Comparison of ENCODE assay signal across 8 cellular contexts in the genomic region with DNA sequence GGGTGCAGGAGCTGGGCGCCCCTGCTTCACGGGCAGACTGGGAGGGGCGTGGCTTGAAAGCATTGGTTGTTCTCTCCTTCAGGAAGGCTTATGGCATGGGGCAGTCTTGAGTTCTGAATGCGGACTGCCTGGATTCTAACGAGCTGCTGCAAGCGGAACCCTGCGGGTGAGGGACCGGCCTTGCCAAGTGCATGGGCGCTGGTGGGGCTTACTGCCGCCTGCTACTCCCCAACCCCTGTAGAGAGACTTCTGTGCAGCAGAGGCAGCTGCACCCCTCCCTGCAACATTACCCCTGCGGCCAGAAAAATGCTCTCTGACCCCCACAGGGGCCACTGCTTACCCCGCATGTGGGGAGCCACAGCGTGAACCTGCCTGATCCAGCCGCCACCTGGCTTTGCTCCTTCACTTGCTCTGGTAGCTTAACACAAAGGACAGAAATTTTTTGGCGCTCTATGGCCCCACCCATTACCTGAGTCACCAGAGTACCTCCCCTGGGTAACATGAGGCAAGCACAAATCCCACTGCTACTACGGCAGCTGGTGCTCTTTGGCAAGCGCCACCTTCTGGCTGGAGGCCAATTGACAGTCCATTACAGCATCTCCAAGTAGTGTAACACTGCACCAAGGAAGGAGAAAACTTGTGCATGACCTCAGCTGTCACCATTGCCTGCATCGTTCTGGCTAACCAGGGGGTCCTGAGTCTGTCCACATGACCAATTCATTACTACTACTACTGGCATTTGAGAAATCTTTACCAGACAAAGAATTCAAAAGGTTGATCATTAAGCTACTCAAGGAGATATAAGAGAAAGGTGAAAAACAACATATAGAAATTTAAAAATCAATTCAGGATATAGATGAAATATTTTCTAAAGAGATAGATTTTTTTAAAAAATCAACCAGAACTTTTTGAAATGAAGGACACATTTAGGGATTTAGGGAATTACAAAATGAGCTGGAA. TPM values are rescaled to one million over a fixed set of nuclear protein-coding genes. Genes with fewer than 3 reads are reported as not detected.
A peak's percentile ranks its signal among the peaks of the same experiment; 100 is the strongest.
DNase-seq lines count a peak whose midpoint lies in the region; ATAC-seq, FAIRE-seq and TF ChIP-seq lines count a peak whose summit lies in the region.

No MANE protein-coding gene starts in this region.

- POLR2A ChIA-PET in A549 (lab: Yijun Ruan, JAX), result interaction anchor here (0.7 to 1.4 kb wide), 12 partner anchors 23 to 369 kb away, joined by 3 to 7 read pairs (median 4); a partner anchor contains a TSS
- POLR2A ChIA-PET in activated CD8-positive, alpha-beta T cell treated with anti-CD3 and anti-CD28 coated beads for 36 hours (lab: Charles Lee), result interaction anchor here (0.6 to 1.4 kb wide), 9 partner anchors 9 to 362 kb away, joined by 3 to 5 read pairs (median 3); no protein-coding TSS in a partner anchor

- H3K4me1 Mint-ChIP-seq in activated CD8-positive, alpha-beta T cell treated with anti-CD3 and anti-CD28 coated beads for 36 hours (ENCODE audit: low read depth), result peaks cover 5% of the 10 kb centered on the region

- no peaks in the 10 kb centered on the region for H3K4me1 ChIP-seq in A549
- peaks cover 10% of the 10 kb centered on the region for H3K4me1 ChIP-seq in effector memory CD4-positive, alpha-beta T cell (ENCODE audit: control insufficient read depth, insufficient read depth, low read length, poor library complexity, severe bottlenecking)
- H3K4me1 ChIP-seq in mesenchymal stem cell (ENCODE audit: control insufficient read depth, insufficient read depth, low read depth, low read length), result peaks cover 9% of the 10 kb centered on the region

- no peaks in the 10 kb centered on the region for H3K27me3 ChIP-seq in effector memory CD4-positive, alpha-beta T cell (replicated peaks; ENCODE audit: control insufficient read depth, insufficient read depth, low read length, poor library complexity, severe bottlenecking)
- H3K27me3 ChIP-seq in mesenchymal stem cell (ENCODE audit: control insufficient read depth in 1 of 2, insufficient read depth in 1 of 2, low read length in 2 of 2), result no peaks in the 10 kb centered on the region

- H3K27ac ChIP-seq in A549 (peak overlapping the region; percentile 80 to 93), mesenchymal stem cell (ENCODE audit: low read length, poor library complexity, severe bottlenecking) (peak overlapping the region; percentile 88)
- H3K27ac ChIP-seq in effector memory CD4-positive, alpha-beta T cell (ENCODE audit: insufficient read depth, low read length, poor library complexity, severe bottlenecking), result peak overlapping the region; percentile 48

- peak; percentile 95 to 96 for ATAC-seq in A549
- ATAC-seq in GM18861 (IDR thresholded peaks at IDR 0.05; ENCODE audit: unreplicated experiment), result peak; percentile 99
- ATAC-seq in HG03066 (IDR thresholded peaks at IDR 0.05; ENCODE audit: low read depth, unreplicated experiment), result peak; percentile 99
- peak; percentile 99 for ATAC-seq in activated CD8-positive, alpha-beta T cell treated with anti-CD3 and anti-CD28 coated beads for 36 hours

- intact Hi-C loops in activated CD8-positive, alpha-beta T cell treated with anti-CD3 and anti-CD28 coated beads for 36 hours (cut with micrococcal nuclease), result no loop called here

- H3K23ac ChIP-seq in mesenchymal stem cell (ENCODE audit: low read length in 2 of 2), result peak overlapping the region in 1 of 2 experiments; percentile 72

- DNase-seq in A549 (ENCODE audit: low read depth in 1 of 2, low spot score in 1 of 2) (peak; percentile 34 to 91), NCI-H524 treated with DMSO at 0.1 percent for 48 hours (lab: John Stamatoyannopoulos, UW) (peak; percentile 38), mesenchymal stem cell (peak; percentile 90)
- peak; percentile 99 for DNase-seq in activated CD8-positive, alpha-beta T cell treated with anti-CD3 and anti-CD28 coated beads for 36 hours
- peak; percentile 76 to 88 (median 86) for DNase-seq in effector memory CD4-positive, alpha-beta T cell
- peak; percentile 88 for DNase-seq in stimulated activated CD8-positive, alpha-beta memory T cell treated with anti-CD3 and anti-CD28 coated beads, Interleukin-12 subunit alpha, Interleukin-12 subunit beta, amount 100 ng/mL, for 1 hour (ENCODE audit: low read depth)

- peaks cover 24% of the 10 kb centered on the region for H3K27me3 Mint-ChIP-seq in activated CD8-positive, alpha-beta T cell treated with anti-CD3 and anti-CD28 coated beads for 36 hours

- peak; percentile 7 to 15; a peak in 1 of 5 replicates for TF ChIP-seq RAD21 in A549 (conservative IDR thresholded peaks at IDR 0.05 in 1 of 2, IDR thresholded peaks at IDR 0.05 in 1 of 2)

- peak overlapping the region; percentile 66 for H3K4me3 ChIP-seq in A549
- H3K4me3 ChIP-seq in effector memory CD4-positive, alpha-beta T cell (ENCODE audit: insufficient read depth, low read depth, low read length, poor library complexity, severe bottlenecking), result peak overlapping the region; percentile 62
- peak overlapping the region; percentile 75 to 94 for H3K4me3 ChIP-seq in mesenchymal stem cell (ENCODE audit: insufficient read depth in 1 of 2, low read depth in 1 of 2, low read length in 2 of 2)

- peaks cover 1% of the 10 kb centered on the region for H3K9me3 Mint-ChIP-seq in activated CD8-positive, alpha-beta T cell treated with anti-CD3 and anti-CD28 coated beads for 36 hours

- peak overlapping the region; percentile 94 for H2AFZ ChIP-seq in mesenchymal stem cell (ENCODE audit: low read depth, low read length)

- FAIRE-seq in A549 (lab: Jason Lieb, UNC), result no peak

- H3K36me3 Mint-ChIP-seq in activated CD8-positive, alpha-beta T cell treated with anti-CD3 and anti-CD28 coated beads for 36 hours (ENCODE audit: low read depth), result no peaks in the 10 kb centered on the region

- peak overlapping the region; percentile 61 for H2BK5ac ChIP-seq in mesenchymal stem cell (ENCODE audit: low read depth, low read length, poor library complexity, severe bottlenecking)

- H2BK15ac ChIP-seq in mesenchymal stem cell (ENCODE audit: low read depth, poor library complexity, severe bottlenecking), result peak overlapping the region; percentile 63

- H3K27ac Mint-ChIP-seq in activated CD8-positive, alpha-beta T cell treated with anti-CD3 and anti-CD28 coated beads for 36 hours, result peak overlapping the region; percentile 86

- H2AK5ac ChIP-seq in mesenchymal stem cell (ENCODE audit: low read length, severe bottlenecking), result no peak overlapping the region

- peak overlapping the region in 1 of 2 experiments; percentile 92 for H3K14ac ChIP-seq in mesenchymal stem cell (ENCODE audit: low read length in 2 of 2)

- H2BK120ac ChIP-seq in mesenchymal stem cell (ENCODE audit: low read depth, low read length), result no peak overlapping the region

- 40% methylated on average over 13 of the region's 18 CpGs for WGBS in A549 (ENCODE audit: missing lambda C conversion rate)
- 13% methylated on average over 17 of the region's 18 CpGs for WGBS in mesenchymal stem cell

- H3K36me3 ChIP-seq in effector memory CD4-positive, alpha-beta T cell (ENCODE audit: control insufficient read depth, insufficient read depth, low read length), result no peaks in the 10 kb centered on the region
- peaks cover 0 to 2% of the 10 kb centered on the region in 2 experiments for H3K36me3 ChIP-seq in mesenchymal stem cell (ENCODE audit: control insufficient read depth in 1 of 2, insufficient read depth in 2 of 2, low read depth in 1 of 2, low read length in 2 of 2)

- peak; percentile 47 for TF ChIP-seq POLR2A in A549 (IDR thresholded peaks at IDR 0.05; ENCODE audit: low read length)

- CTCF ChIA-PET in A549 (lab: Yijun Ruan, JAX), result interaction anchor here (0.6 to 2.4 kb wide), 17 partner anchors 8 to 506 kb away, joined by 3 to 8 read pairs (median 3); no protein-coding TSS in a partner anchor
- CTCF ChIA-PET in activated CD8-positive, alpha-beta T cell treated with anti-CD3 and anti-CD28 coated beads for 36 hours (lab: Charles Lee), result interaction anchor here (0.6 to 6.1 kb wide), 52 partner anchors 9 to 698 kb away, joined by 3 to 51 read pairs (median 5); no protein-coding TSS in a partner anchor

- H3K4me3 Mint-ChIP-seq in activated CD8-positive, alpha-beta T cell treated with anti-CD3 and anti-CD28 coated beads for 36 hours, result peak overlapping the region; percentile 92

- H2BK12ac ChIP-seq in mesenchymal stem cell (ENCODE audit: low read length in 2 of 2), result peak overlapping the region in 1 of 2 experiments; percentile 70

- peak; percentile 54 for TF ChIP-seq CTCF in A549 (IDR thresholded peaks at IDR 0.05)
- TF ChIP-seq CTCF in activated CD8-positive, alpha-beta T cell treated with anti-CD3 and anti-CD28 coated beads for 36 hours (IDR thresholded peaks at IDR 0.05), result peak; percentile 83

- H3K9me3 ChIP-seq in A549, result peaks cover 19% of the 10 kb centered on the region; the same call in 2 of the 3 replicates
- no peaks in the 10 kb centered on the region for H3K9me3 ChIP-seq in effector memory CD4-positive, alpha-beta T cell (ENCODE audit: control insufficient read depth, low read length)
- no peaks in the 10 kb centered on the region for H3K9me3 ChIP-seq in mesenchymal stem cell (ENCODE audit: control insufficient read depth, low read length)

- H3K4me2 ChIP-seq in A549 (peak overlapping the region; percentile 77), mesenchymal stem cell (ENCODE audit: low read length, poor library complexity, severe bottlenecking) (peak overlapping the region; percentile 91)

- peak overlapping the region; percentile 66 for H3K9ac ChIP-seq in mesenchymal stem cell (ENCODE audit: low read length)

- peak overlapping the region; percentile 74 to 89 for H3K18ac ChIP-seq in mesenchymal stem cell (ENCODE audit: low read depth in 1 of 2, low read length in 2 of 2)

- TF ChIP-seq EP300 in A549 (IDR thresholded peaks at IDR 0.05), result no peak

- H4K8ac ChIP-seq in mesenchymal stem cell (ENCODE audit: low read length), result peak overlapping the region; percentile 97

- peaks cover 13% of the 10 kb centered on the region for H3K79me1 ChIP-seq in mesenchymal stem cell (replicated peaks; ENCODE audit: low read length, poor library complexity, severe bottlenecking)

- peak overlapping the region; percentile 68 for H4K91ac ChIP-seq in mesenchymal stem cell (ENCODE audit: low read length)

- H3K4ac ChIP-seq in mesenchymal stem cell (ENCODE audit: low read depth in 1 of 2, low read length in 2 of 2), result peak overlapping the region; percentile 50 to 54

RNA-seq across cellular contexts. Expression of a gene that starts 35.4 kb away (rescaled TPM):
- 484 and 498 TPM in 2 replicates for polyA plus RNA-seq in A549 (2011; rRNA removed)
- polyA plus RNA-seq in A549 (2012; cell fraction: cytosol; rRNA removed), result 333 and 358 TPM in 2 replicates
- polyA plus RNA-seq in A549 (2012; cell fraction: nucleus; rRNA removed), result 118 and 127 TPM in 2 replicates
- 419 to 437 TPM (median 426 TPM) in 3 replicates for polyA plus RNA-seq in A549 (2017; fragmentation: RNase III; extraction: RNeasy Plus Mini Kit Qiagen cat#74134 plus additional on column Dnase treatment)
- 129 and 132 TPM in 2 replicates for polyA minus RNA-seq in A549 (2011; rRNA and poly(A)+ RNA removed)
- total RNA-seq in activated CD8-positive, alpha-beta T cell treated with anti-CD3 and anti-CD28 coated beads for 36 hours, result 100 to 1,000 TPM; 243 to 264 TPM
- polyA plus RNA-seq in mesenchymal stem cell (2013, experiment 1 of 2), result 460 TPM
- 471 TPM for polyA plus RNA-seq in mesenchymal stem cell (2013, experiment 2 of 2)

RNA-seq across cellular contexts. Expression of a gene that starts 49.7 kb away (rescaled TPM):
- polyA plus RNA-seq in A549 (2011; rRNA removed) (446 and 510 TPM in 2 replicates), A549 (2017; fragmentation: RNase III; extraction: RNeasy Plus Mini Kit Qiagen cat#74134 plus additional on column Dnase treatment) (514 to 544 TPM (median 539 TPM) in 3 replicates)
- polyA plus RNA-seq in A549 (2012; cell fraction: cytosol; rRNA removed), result 183 and 195 TPM in 2 replicates
- polyA plus RNA-seq in A549 (2012; cell fraction: nucleus; rRNA removed), result 75.7 and 105 TPM in 2 replicates
- polyA minus RNA-seq in A549 (2011; rRNA and poly(A)+ RNA removed), result 165 and 202 TPM in 2 replicates
- 100 to 1,000 TPM; 405 to 423 TPM for total RNA-seq in activated CD8-positive, alpha-beta T cell treated with anti-CD3 and anti-CD28 coated beads for 36 hours
- polyA plus RNA-seq in mesenchymal stem cell (2013, experiment 1 of 2), result 689 TPM
- polyA plus RNA-seq in mesenchymal stem cell (2013, experiment 2 of 2), result 719 TPM

Comparison
In these comparisons a context has a peak if more than half of its experiments do, and no peak if none do; other contexts are left out.
1. Peak in every context shown above with its lines: DNase-seq, ATAC-seq, H3K4me3 ChIP-seq and H3K27ac ChIP-seq.
2. DNase-seq: peak in every context shown above with its lines; median percentile 99 in activated CD8-positive, alpha-beta T cell treated with anti-CD3 and anti-CD28 coated beads for 36 hours; 90 in mesenchymal stem cell; 88 in stimulated activated CD8-positive, alpha-beta memory T cell treated with anti-CD3 and anti-CD28 coated beads, Interleukin-12 subunit alpha, Interleukin-12 subunit beta, amount 100 ng/mL, for 1 hour; 86 in effector memory CD4-positive, alpha-beta T cell; 62 in A549; 38 in NCI-H524 treated with DMSO at 0.1 percent for 48 hours.